In genomic region chr2:71511776-71512175, GRCh38 we compare ENCODE assay signal across 25 cellular contexts.
"Had no signal": no experiment of that assay in that cellular context is flagged by ENCODE, and none has a peak within 500 bp of the region (broad histone marks: within the 10 kb centered on the region; RNA-seq: fewer than 3 reads in every experiment).

No MANE protein-coding gene starts in this region.

- FAIRE-seq: endometrium, keratinocyte had no signal

- DNase-seq: cortex of kidney; effector memory CD8-positive, alpha-beta T cell; erythroblast; esophagus squamous epithelium; foreskin melanocyte; hypothalamus; mesenchymal stem cell; midbrain; naive thymus-derived CD8-positive, alpha-beta T cell; nephron progenitor cell; occipital lobe; ovary; psoas muscle; right cardiac atrium; stimulated activated CD4-positive, alpha-beta T cell treated with anti-CD3 and anti-CD28 coated beads, Interleukin-12 subunit alpha, Interleukin-12 subunit beta, amount 100 ng/mL, for 4 hours; stimulated activated CD4-positive, alpha-beta T cell treated with anti-CD3 and anti-CD28 coated beads, Interleukin-1b, Interleukin-23, amount 100 ng/mL, for 48 hours; stimulated activated CD4-positive, alpha-beta T cell treated with anti-CD3 and anti-CD28 coated beads, Interleukin-4, amount 100 ng/mL, for 1 hour; stimulated activated CD8-positive, alpha-beta memory T cell treated with anti-CD3 and anti-CD28 coated beads, Interleukin-4, amount 100 ng/mL, for 48 hours; stimulated activated naive CD4-positive, alpha-beta T cell treated with Interleukin-2 at 50 U/mL for 16 hours; stomach; thyroid gland; trophoblast cell had no signal

- H3K4me1 ChIP-seq: stomach had no signal

- H3K27ac Mint-ChIP-seq: effector memory CD8-positive, alpha-beta T cell; nephron progenitor cell had no signal

- H3K27me3 ChIP-seq: ovary, stomach, thyroid gland had no signal

- H3K36me3 Mint-ChIP-seq: naive thymus-derived CD8-positive, alpha-beta T cell had no signal

- H3K9me3 Mint-ChIP-seq: effector memory CD8-positive, alpha-beta T cell; naive thymus-derived CD8-positive, alpha-beta T cell; nephron progenitor cell had no signal

- H3K9me3 ChIP-seq: esophagus squamous epithelium, ovary, psoas muscle, stomach, thyroid gland had no signal

- H3K4me3 Mint-ChIP-seq: effector memory CD8-positive, alpha-beta T cell; naive thymus-derived CD8-positive, alpha-beta T cell; nephron progenitor cell had no signal

- ATAC-seq: effector memory CD8-positive, alpha-beta T cell; naive thymus-derived CD8-positive, alpha-beta T cell; psoas muscle; right cardiac atrium had no signal

- H3K27ac ChIP-seq: esophagus squamous epithelium, ovary, psoas muscle, skin epidermis, stomach, thyroid gland had no signal

- H3K4me3 ChIP-seq: esophagus squamous epithelium, ovary, psoas muscle, skin epidermis, stomach, thyroid gland had no signal

- H3K36me3 ChIP-seq: esophagus squamous epithelium, ovary, thyroid gland had no signal
